22 cellular contexts compared by ENCODE assay signal in genomic region chr1:34406377-34406776, GRCh38.
DNase-seq lines count a peak whose midpoint lies in the region; ATAC-seq and TF ChIP-seq lines count a peak whose summit lies in the region.
"Had no signal": no experiment of that assay in that cellular context is flagged by ENCODE, and none has a peak within 500 bp of the region (broad histone marks: within the 10 kb centered on the region; RNA-seq: fewer than 3 reads in every experiment).

No MANE protein-coding gene starts in this region.

- POLR2A ChIA-PET in activated CD8-positive, alpha-beta T cell treated with anti-CD3 and anti-CD28 coated beads, Interleukin-2, amount 10 ng/mL, durations not matched to agents 7 days and 5 days (lab: Charles Lee), result no interaction called here

- no peaks in the 10 kb centered on the region for H3K9me3 Mint-ChIP-seq in activated CD8-positive, alpha-beta T cell treated with anti-CD3 and anti-CD28 coated beads, Interleukin-2, amount 10 ng/mL, durations not matched to agents 7 days and 5 days (ENCODE audit: insufficient read depth)
- H3K9me3 Mint-ChIP-seq in activated T-helper 2 cell treated with anti-CD3 and anti-CD28 coated beads, Interferon-gamma antibody, Interleukin-2, Interleukin-4, amounts not matched to agents 10 μg/mL and 5 μg/mL and 100 μg/mL, durations not matched to agents 14 hours and 24 hours and 36 hours, result no peaks in the 10 kb centered on the region
- H3K9me3 Mint-ChIP-seq: effector memory CD8-positive, alpha-beta T cell; T-helper 1 cell treated with Interleukin-12 subunit alpha and Interleukin-12 subunit beta and Interleukin-4 antibody, amounts not matched to agents 30 μg/mL and 1 μg/mL, for 36 hours had no signal

- H3K27me3 Mint-ChIP-seq in activated CD8-positive, alpha-beta T cell treated with anti-CD3 and anti-CD28 coated beads, Interleukin-2, amount 10 ng/mL, durations not matched to agents 7 days and 5 days (ENCODE audit: low read depth), result peaks cover under 1% of the 10 kb centered on the region
- no peaks in the 10 kb centered on the region for H3K27me3 Mint-ChIP-seq in activated T-helper 2 cell treated with anti-CD3 and anti-CD28 coated beads, Interferon-gamma antibody, Interleukin-2, Interleukin-4, amounts not matched to agents 10 μg/mL and 5 μg/mL and 100 μg/mL, durations not matched to agents 14 hours and 24 hours and 36 hours (ENCODE audit: low read depth)

- H3K27me3 ChIP-seq in thyroid gland, result no peaks in the 10 kb centered on the region
- H3K27me3 ChIP-seq: SJSA1, uterus had no signal

- TF ChIP-seq POLR2A in thyroid gland (IDR thresholded peaks at IDR 0.05), result no peak

- no peak overlapping the region for H3K27ac ChIP-seq in thyroid gland
- H3K27ac ChIP-seq: SJSA1, uterus had no signal

- no peaks in the 10 kb centered on the region for H3K9me3 ChIP-seq in thyroid gland
- H3K9me3 ChIP-seq: SJSA1, uterus had no signal

- H3K4me1 Mint-ChIP-seq in activated CD8-positive, alpha-beta T cell treated with anti-CD3 and anti-CD28 coated beads, Interleukin-2, amount 10 ng/mL, durations not matched to agents 7 days and 5 days (ENCODE audit: low read depth), result no peaks in the 10 kb centered on the region
- H3K4me1 Mint-ChIP-seq in activated T-helper 2 cell treated with anti-CD3 and anti-CD28 coated beads, Interferon-gamma antibody, Interleukin-2, Interleukin-4, amounts not matched to agents 10 μg/mL and 5 μg/mL and 100 μg/mL, durations not matched to agents 14 hours and 24 hours and 36 hours (ENCODE audit: low read depth), result no peaks in the 10 kb centered on the region
- H3K4me1 Mint-ChIP-seq: CD14-positive monocyte; naive B cell; stimulated activated naive CD8-positive, alpha-beta T cell treated with anti-CD3 and anti-CD28 coated beads, Interleukin-15, amount 100 ng/mL, for 72 hours had no signal

- CTCF ChIA-PET in activated CD8-positive, alpha-beta T cell treated with anti-CD3 and anti-CD28 coated beads, Interleukin-2, amount 10 ng/mL, durations not matched to agents 7 days and 5 days (lab: Charles Lee), result no interaction called here

- ATAC-seq in left lobe of liver (peak; percentile 72), GM18511 (IDR thresholded peaks at IDR 0.05; ENCODE audit: unreplicated experiment) (no peak)
- ATAC-seq in activated CD8-positive, alpha-beta T cell treated with anti-CD3 and anti-CD28 coated beads, Interleukin-2, amount 10 ng/mL, durations not matched to agents 7 days and 5 days, result no peak
- ATAC-seq: effector memory CD8-positive, alpha-beta T cell; Panc1; stimulated activated naive CD8-positive, alpha-beta T cell treated with anti-CD3 and anti-CD28 coated beads, Interleukin-15, amount 100 ng/mL, for 72 hours had no signal

- intact Hi-C loops in thyroid gland (cut with DNase I), result no loop called here
- intact Hi-C loops in activated T-helper 2 cell treated with anti-CD3 and anti-CD28 coated beads, Interferon-gamma antibody, Interleukin-2, Interleukin-4, amounts not matched to agents 10 μg/mL and 5 μg/mL and 100 μg/mL, durations not matched to agents 14 hours and 24 hours and 36 hours (cut with micrococcal nuclease), result no loop called here

- no peak for TF ChIP-seq CTCF in thyroid gland (IDR thresholded peaks at IDR 0.05)

- no peak overlapping the region for H3K4me3 ChIP-seq in thyroid gland (replicated peaks in 1 of 3)
- H3K4me3 ChIP-seq: SJSA1, uterus had no signal

- DNase-seq in NCI-H2196 (lab: John Stamatoyannopoulos, UW; ENCODE audit: unreplicated experiment), result peak; percentile 2
- DNase-seq in NCI-H2196 treated with DMSO at 0.1 percent for 48 hours (lab: John Stamatoyannopoulos, UW; ENCODE audit: unreplicated experiment), result no peak
- DNase-seq in NCI-H345 (lab: John Stamatoyannopoulos, UW), result peak; percentile 55
- no peak for DNase-seq in left lobe of liver (ENCODE audit: low spot score)
- DNase-seq in thyroid gland, result peak; percentile 5 to 7
- DNase-seq in activated CD8-positive, alpha-beta T cell treated with anti-CD3 and anti-CD28 coated beads, Interleukin-2, amount 10 ng/mL, durations not matched to agents 7 days and 5 days, result no peak
- DNase-seq in activated T-helper 2 cell treated with anti-CD3 and anti-CD28 coated beads, Interferon-gamma antibody, Interleukin-2, Interleukin-4, amounts not matched to agents 10 μg/mL and 5 μg/mL and 100 μg/mL, durations not matched to agents 14 hours and 24 hours and 36 hours (ENCODE audit: low spot score), result no peak
- DNase-seq: activated CD4-positive, alpha-beta T cell treated with anti-CD3 and anti-CD28 coated beads, Interleukin-2, amount 50 U/mL, for 4 hours; cerebellar nuclear complex; effector memory CD8-positive, alpha-beta T cell; glutamatergic neuron; HCEC 1CT; naive B cell; NCI-H1694 treated with DMSO at 0.1 percent for 48 hours; NCI-H82; stimulated activated naive CD8-positive, alpha-beta T cell treated with anti-CD3 and anti-CD28 coated beads, Interleukin-15, amount 100 ng/mL, for 72 hours; uterus had no signal

- H3K4me3 Mint-ChIP-seq in activated CD8-positive, alpha-beta T cell treated with anti-CD3 and anti-CD28 coated beads, Interleukin-2, amount 10 ng/mL, durations not matched to agents 7 days and 5 days, result no peak overlapping the region
- H3K4me3 Mint-ChIP-seq in activated T-helper 2 cell treated with anti-CD3 and anti-CD28 coated beads, Interferon-gamma antibody, Interleukin-2, Interleukin-4, amounts not matched to agents 10 μg/mL and 5 μg/mL and 100 μg/mL, durations not matched to agents 14 hours and 24 hours and 36 hours (ENCODE audit: low read depth), result no peak overlapping the region
- H3K4me3 Mint-ChIP-seq: CD14-positive monocyte; effector memory CD8-positive, alpha-beta T cell; naive B cell; stimulated activated naive CD8-positive, alpha-beta T cell treated with anti-CD3 and anti-CD28 coated beads, Interleukin-15, amount 100 ng/mL, for 72 hours; T-helper 1 cell treated with Interleukin-12 subunit alpha and Interleukin-12 subunit beta and Interleukin-4 antibody, amounts not matched to agents 30 μg/mL and 1 μg/mL, for 36 hours had no signal

- no peak overlapping the region for H3K27ac Mint-ChIP-seq in activated CD8-positive, alpha-beta T cell treated with anti-CD3 and anti-CD28 coated beads, Interleukin-2, amount 10 ng/mL, durations not matched to agents 7 days and 5 days
- no peak overlapping the region for H3K27ac Mint-ChIP-seq in activated T-helper 2 cell treated with anti-CD3 and anti-CD28 coated beads, Interferon-gamma antibody, Interleukin-2, Interleukin-4, amounts not matched to agents 10 μg/mL and 5 μg/mL and 100 μg/mL, durations not matched to agents 14 hours and 24 hours and 36 hours
- H3K27ac Mint-ChIP-seq: CD14-positive monocyte; effector memory CD8-positive, alpha-beta T cell; naive B cell; T-helper 1 cell treated with Interleukin-12 subunit alpha and Interleukin-12 subunit beta and Interleukin-4 antibody, amounts not matched to agents 30 μg/mL and 1 μg/mL, for 36 hours had no signal

- no peaks in the 10 kb centered on the region for H3K36me3 ChIP-seq in thyroid gland
- H3K36me3 ChIP-seq: SJSA1, uterus had no signal

- WGBS in thyroid gland, 2 donors, result 19 to 30% methylated on average over 4 to 5 of the region's 5 CpGs

- no peaks in the 10 kb centered on the region for H3K36me3 Mint-ChIP-seq in activated CD8-positive, alpha-beta T cell treated with anti-CD3 and anti-CD28 coated beads, Interleukin-2, amount 10 ng/mL, durations not matched to agents 7 days and 5 days (ENCODE audit: low read depth)
- H3K36me3 Mint-ChIP-seq in activated T-helper 2 cell treated with anti-CD3 and anti-CD28 coated beads, Interferon-gamma antibody, Interleukin-2, Interleukin-4, amounts not matched to agents 10 μg/mL and 5 μg/mL and 100 μg/mL, durations not matched to agents 14 hours and 24 hours and 36 hours (ENCODE audit: low read depth), result no peaks in the 10 kb centered on the region
- H3K36me3 Mint-ChIP-seq: CD14-positive monocyte, naive B cell had no signal

- peaks cover 9 to 12% of the 10 kb centered on the region in 2 donors for H3K4me1 ChIP-seq in thyroid gland
- H3K4me1 ChIP-seq: SJSA1, uterus had no signal

Comparison
In these comparisons a context has a peak if more than half of its experiments do, and no peak if none do; other contexts are left out.
1. DNase-seq: peak in NCI-H2196 (single experiment), NCI-H345 (single experiment) and thyroid gland (2 of 2); none in NCI-H2196 treated with DMSO at 0.1 percent for 48 hours (single experiment), left lobe of liver (single experiment), activated CD8-positive, alpha-beta T cell treated with anti-CD3 and anti-CD28 coated beads, Interleukin-2, amount 10 ng/mL, durations not matched to agents 7 days and 5 days (single experiment) and activated T-helper 2 cell treated with anti-CD3 and anti-CD28 coated beads, Interferon-gamma antibody, Interleukin-2, Interleukin-4, amounts not matched to agents 10 μg/mL and 5 μg/mL and 100 μg/mL, durations not matched to agents 14 hours and 24 hours and 36 hours (single experiment).